ENCODE assay signal across 13 cellular contexts in genomic region chrX:75547137-75547536, GRCh38.
"Had no signal": no experiment of that assay in that cellular context is flagged by ENCODE, and none has a peak within 500 bp of the region (broad histone marks: within the 10 kb centered on the region; RNA-seq: fewer than 3 reads in every experiment).

No MANE protein-coding gene starts in this region.

- H3K4me1 Mint-ChIP-seq: neural crest cell had no signal

- H3K9me3 Mint-ChIP-seq: dendritic cell treated with granulocyte-macrophage colony-stimulating factor and Interleukin-4, amounts not matched to agents 40 ng/mL and 50 ng/mL, for 4 days; stimulated activated naive CD8-positive, alpha-beta T cell treated with anti-CD3 and anti-CD28 coated beads, Interleukin-15, Interleukin-2, amounts not matched to agents 100 ng/mL and 50 ng/mL, for 24 hours; type B pancreatic cell had no signal

- H3K36me3 ChIP-seq: lower lobe of right lung, prostate gland, right lobe of liver, spleen had no signal

- H3K27ac Mint-ChIP-seq: activated naive CD4-positive, alpha-beta T cell treated with anti-CD3 and anti-CD28 coated beads for 36 hours; dendritic cell treated with granulocyte-macrophage colony-stimulating factor and Interleukin-4, amounts not matched to agents 40 ng/mL and 50 ng/mL, for 4 days; stimulated activated naive CD8-positive, alpha-beta T cell treated with anti-CD3 and anti-CD28 coated beads, Interleukin-15, Interleukin-2, amounts not matched to agents 100 ng/mL and 50 ng/mL, for 24 hours; type B pancreatic cell had no signal

- H3K27me3 ChIP-seq: spleen had no signal

- H3K27me3 Mint-ChIP-seq: dendritic cell treated with granulocyte-macrophage colony-stimulating factor and Interleukin-4, amounts not matched to agents 40 ng/mL and 50 ng/mL, for 4 days; stimulated activated naive CD8-positive, alpha-beta T cell treated with anti-CD3 and anti-CD28 coated beads, Interleukin-15, Interleukin-2, amounts not matched to agents 100 ng/mL and 50 ng/mL, for 24 hours; type B pancreatic cell had no signal

- H3K9me3 ChIP-seq: lower lobe of right lung, prostate gland, right lobe of liver had no signal

- H3K4me3 ChIP-seq: lower lobe of right lung, prostate gland, right lobe of liver, spleen had no signal

- H3K27ac ChIP-seq: lower lobe of right lung, prostate gland, right lobe of liver, spleen had no signal

- H3K4me1 ChIP-seq: lower lobe of right lung, prostate gland, right lobe of liver, spleen had no signal

- DNase-seq: activated CD4-positive, alpha-beta T cell treated with anti-CD3 and anti-CD28 coated beads, Interleukin-2, amount 50 U/mL, for 1 hour; activated naive CD4-positive, alpha-beta T cell treated with anti-CD3 and anti-CD28 coated beads for 36 hours; effector memory CD4-positive, alpha-beta T cell; foreskin fibroblast; glutamatergic neuron; spleen had no signal

- H3K4me3 Mint-ChIP-seq: activated naive CD4-positive, alpha-beta T cell treated with anti-CD3 and anti-CD28 coated beads for 36 hours; dendritic cell treated with granulocyte-macrophage colony-stimulating factor and Interleukin-4, amounts not matched to agents 40 ng/mL and 50 ng/mL, for 4 days; neural crest cell; stimulated activated naive CD8-positive, alpha-beta T cell treated with anti-CD3 and anti-CD28 coated beads, Interleukin-15, Interleukin-2, amounts not matched to agents 100 ng/mL and 50 ng/mL, for 24 hours; type B pancreatic cell had no signal

- H3K36me3 Mint-ChIP-seq: type B pancreatic cell had no signal
